29 cellular contexts compared by ENCODE assay signal in the genomic region with DNA sequence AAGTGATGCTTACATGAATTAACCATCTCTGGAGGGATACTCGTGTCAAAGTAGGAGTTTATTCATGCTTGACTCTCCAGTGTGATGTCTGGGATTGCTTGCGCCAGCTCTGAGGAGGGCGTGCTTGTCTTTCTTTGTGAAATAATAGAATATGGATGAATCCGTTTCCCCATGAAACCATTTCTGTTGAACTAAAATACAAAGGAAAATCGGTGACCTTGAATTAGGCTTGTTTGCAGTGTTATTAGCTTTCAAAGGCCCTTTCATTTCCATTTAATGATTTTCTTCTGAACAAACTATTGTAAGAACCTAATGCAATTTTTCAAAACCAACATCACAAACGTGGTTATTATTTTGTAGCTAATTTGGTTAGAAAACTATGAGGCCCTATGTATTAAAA.
"Had no signal": no experiment of that assay in that cellular context is flagged by ENCODE, and none has a peak within 500 bp of the region (broad histone marks: within the 10 kb centered on the region; RNA-seq: fewer than 3 reads in every experiment).

No MANE protein-coding gene starts in this region.

- H3K27me3 ChIP-seq: adrenal gland, body of pancreas, cardiac muscle cell, dorsolateral prefrontal cortex, gastroesophageal sphincter, ovary, stomach, suprapubic skin, tibial artery had no signal

- H3K36me3 ChIP-seq: adrenal gland, cardiac muscle cell, gastroesophageal sphincter, ovary, prostate gland, stomach, suprapubic skin, tibial artery had no signal

- DNase-seq: activated CD4-positive, alpha-beta T cell treated with anti-CD3 and anti-CD28 coated beads for 4 hours; activated CD4-positive, alpha-beta T cell treated with anti-CD3 and anti-CD28 coated beads, Interleukin-2, amount 50 U/mL, for 4 hours; activated effector memory CD4-positive, alpha-beta T cell treated with Interleukin-2 at 50 U/mL for 16 hours; activated naive CD4-positive, alpha-beta T cell treated with anti-CD3 and anti-CD28 coated beads for 36 hours; activated naive CD8-positive, alpha-beta T cell treated with anti-CD3 and anti-CD28 coated beads for 36 hours; adrenal gland; aorta; body of pancreas; cerebellar nuclear complex; dorsolateral prefrontal cortex; effector memory CD4-positive, alpha-beta T cell; erythroblast; head of caudate nucleus; hippocampal formation; left cardiac atrium; left ventricle myocardium superior; ovary; stimulated activated CD4-positive, alpha-beta T cell treated with anti-CD3 and anti-CD28 coated beads, Interleukin-2, amount 100 ng/mL, for 24 hours; stimulated activated naive B cell treated with anti-CD40 and anti-IgM and Interleukin-4, amounts not matched to agents 10 μg/mL and 1 μg/mL and 100 μg/mL, for 72 hours; stomach; T-helper 9 cell; tibial artery had no signal

- ATAC-seq: body of pancreas; gastroesophageal sphincter; left cardiac atrium; left ventricle myocardium superior; stimulated activated naive B cell treated with anti-CD40 and anti-IgM and Interleukin-4, amounts not matched to agents 10 μg/mL and 1 μg/mL and 100 μg/mL, for 72 hours had no signal

- H3K27ac ChIP-seq: adrenal gland, body of pancreas, cardiac muscle cell, coronary artery, gastroesophageal sphincter, ovary, prostate gland, stomach, suprapubic skin, tibial artery, VCaP had no signal

- H3K9me3 ChIP-seq: adrenal gland, body of pancreas, gastroesophageal sphincter, ovary, prostate gland, suprapubic skin, tibial artery had no signal

- H3K4me3 ChIP-seq: adrenal gland, body of pancreas, cardiac muscle cell, coronary artery, dorsolateral prefrontal cortex, gastroesophageal sphincter, ovary, prostate gland, smooth muscle cell, stomach, suprapubic skin, tibial artery had no signal

- H3K4me2 ChIP-seq: smooth muscle cell had no signal
